1 cellular context compared by ENCODE assay signal in genomic region chr2:232691117-232691516, GRCh38. TPM values are rescaled to one million over a fixed set of nuclear protein-coding genes. Genes with fewer than 3 reads are reported as not detected.
"Had no signal": no experiment of that assay in that cellular context is flagged by ENCODE, and none has a peak within 500 bp of the region (broad histone marks: within the 10 kb centered on the region; RNA-seq: fewer than 3 reads in every experiment).

No MANE protein-coding gene starts in this region.

RNA-seq across cellular contexts. Expression of gene EFHD1, which starts 57.7 kb away (rescaled TPM):
- total RNA-seq: activated B cell treated with CpG ODN at 0.5 μM for 24 hours had no signal
